In genomic region chr22:34975721-34976120, GRCh38 we compare ENCODE assay signal across 19 cellular contexts.
A peak's percentile ranks its signal among the peaks of the same experiment; 100 is the strongest.
DNase-seq lines count a peak whose midpoint lies in the region; ATAC-seq and TF ChIP-seq lines count a peak whose summit lies in the region.
"Had no signal": no experiment of that assay in that cellular context is flagged by ENCODE, and none has a peak within 500 bp of the region (broad histone marks: within the 10 kb centered on the region; RNA-seq: fewer than 3 reads in every experiment).

No MANE protein-coding gene starts in this region.

- DNase-seq in DND-41 (no peak), KBM-7 (peak; percentile 2), mesendoderm (peak; percentile 64)
- no peak for DNase-seq in stimulated activated naive CD8-positive, alpha-beta T cell treated with anti-CD3 and anti-CD28 coated beads, Interleukin-15, amount 100 ng/mL, for 72 hours
- DNase-seq: activated CD8-positive, alpha-beta T cell treated with anti-CD3 and anti-CD28 coated beads, Interleukin-2, amount 10 ng/mL, durations not matched to agents 7 days and 5 days; activated gamma-delta T cell; anterior cingulate cortex; DMS79 treated with DMSO at 0.1 percent for 48 hours; head of caudate nucleus; pancreas; stimulated activated naive CD4-positive, alpha-beta T cell had no signal

- no peaks in the 10 kb centered on the region for H3K36me3 ChIP-seq in DND-41 (ENCODE audit: insufficient read depth, low read length)
- H3K36me3 ChIP-seq in mesendoderm (ENCODE audit: control insufficient read depth, insufficient read depth, low read length), result no peaks in the 10 kb centered on the region
- H3K36me3 ChIP-seq: BLaER1, pancreas had no signal

- H4K20me1 ChIP-seq in DND-41 (ENCODE audit: insufficient read depth, low read length), result no peaks in the 10 kb centered on the region
- H4K20me1 ChIP-seq: BLaER1 had no signal

- H2BK5ac ChIP-seq in mesendoderm (ENCODE audit: low read length), result no peak overlapping the region

- H3K4me3 Mint-ChIP-seq in stimulated activated naive CD8-positive, alpha-beta T cell treated with anti-CD3 and anti-CD28 coated beads, Interleukin-15, amount 100 ng/mL, for 72 hours, result no peak overlapping the region
- H3K4me3 Mint-ChIP-seq: activated CD8-positive, alpha-beta T cell treated with anti-CD3 and anti-CD28 coated beads, Interleukin-2, amount 10 ng/mL, durations not matched to agents 7 days and 5 days had no signal

- H3K4me2 ChIP-seq in DND-41 (ENCODE audit: insufficient read depth, low read length), result no peak overlapping the region
- no peak overlapping the region for H3K4me2 ChIP-seq in mesendoderm (ENCODE audit: low read length)
- H3K4me2 ChIP-seq: BLaER1 had no signal

- H3K27ac ChIP-seq in DND-41 (ENCODE audit: low read length) (no peak overlapping the region), VCaP (no peak overlapping the region), mesendoderm (ENCODE audit: low read depth, low read length) (no peak overlapping the region)
- H3K27ac ChIP-seq: BLaER1, epithelial cell of prostate, pancreas, SK-N-MC had no signal

- peak; percentile 30 for TF ChIP-seq CTCF in DND-41 (IDR thresholded peaks at IDR 0.05; ENCODE audit: borderline replicate concordance, extremely low read depth, low read length, poor library complexity, severe bottlenecking)
- TF ChIP-seq CTCF in VCaP (conservative IDR thresholded peaks at IDR 0.05), result peak; percentile 52

- peaks cover 6 to 9% of the 10 kb centered on the region in 2 donors for H3K9me3 Mint-ChIP-seq in stimulated activated naive CD8-positive, alpha-beta T cell treated with anti-CD3 and anti-CD28 coated beads, Interleukin-15, amount 100 ng/mL, for 72 hours

- H3K27ac Mint-ChIP-seq in stimulated activated naive CD8-positive, alpha-beta T cell treated with anti-CD3 and anti-CD28 coated beads, Interleukin-15, amount 100 ng/mL, for 72 hours, result no peak overlapping the region
- H3K27ac Mint-ChIP-seq: activated CD8-positive, alpha-beta T cell treated with anti-CD3 and anti-CD28 coated beads, Interleukin-2, amount 10 ng/mL, durations not matched to agents 7 days and 5 days had no signal

- H3K27me3 Mint-ChIP-seq in stimulated activated naive CD8-positive, alpha-beta T cell treated with anti-CD3 and anti-CD28 coated beads, Interleukin-15, amount 100 ng/mL, for 72 hours, result no peaks in the 10 kb centered on the region

- H3K4me3 ChIP-seq in DND-41 (ENCODE audit: low read depth in 1 of 2, low read length in 2 of 2) (no peak overlapping the region), mesendoderm (ENCODE audit: low read length) (no peak overlapping the region)
- H3K4me3 ChIP-seq: BLaER1, GM12878, pancreas, SK-N-MC had no signal

- no peaks in the 10 kb centered on the region for H3K27me3 ChIP-seq in DND-41 (ENCODE audit: insufficient read depth, low read length, poor library complexity)
- no peaks in the 10 kb centered on the region for H3K27me3 ChIP-seq in mesendoderm (ENCODE audit: insufficient read depth, low read length, poor library complexity)
- H3K27me3 ChIP-seq: BLaER1, pancreas had no signal

- no peaks in the 10 kb centered on the region for H3K79me2 ChIP-seq in DND-41 (ENCODE audit: insufficient read depth, low read length)
- H3K79me2 ChIP-seq in mesendoderm (ENCODE audit: control insufficient read depth, insufficient read depth, low read length), result no peaks in the 10 kb centered on the region

- no peak overlapping the region for H2BK15ac ChIP-seq in mesendoderm (replicated peaks; ENCODE audit: low read depth)

- no CpG with 5 or more reads among the region's 1 CpG for whole genome bisulfite sequencing in mesendoderm (ENCODE audit: extremely low coverage, insufficient coverage, low lambda C conversion rate)

- H2AFZ ChIP-seq in DND-41 (ENCODE audit: low read depth, low read length), result no peak overlapping the region

- no peaks in the 10 kb centered on the region for H3K9me3 ChIP-seq in DND-41 (ENCODE audit: insufficient read depth, low read length, severe bottlenecking)
- H3K9me3 ChIP-seq: pancreas had no signal

- H3K23ac ChIP-seq in mesendoderm (ENCODE audit: low read length), result no peak overlapping the region

- H2AK5ac ChIP-seq in mesendoderm (ENCODE audit: low read length), result no peak overlapping the region

- no peak overlapping the region for H2BK120ac ChIP-seq in mesendoderm (ENCODE audit: low read depth, low read length)

- in situ Hi-C loops in KBM-7 (cut with MboI; ENCODE audit: low pct_unique_long_range_greater_than_20kb, low sequenced_read_pairs), result no loop called here

- peak overlapping the region; percentile 66 for H4K5ac ChIP-seq in mesendoderm (ENCODE audit: low read length)

- H3K4me1 ChIP-seq in DND-41 (ENCODE audit: insufficient read depth, low read length), result no peaks in the 10 kb centered on the region
- H3K4me1 ChIP-seq in mesendoderm (ENCODE audit: control insufficient read depth, low read depth, low read length), result peaks cover 9% of the 10 kb centered on the region
- H3K4me1 ChIP-seq: BLaER1, pancreas had no signal

- no peak overlapping the region for H3K18ac ChIP-seq in mesendoderm (ENCODE audit: low read length)

- H3K4me1 Mint-ChIP-seq in stimulated activated naive CD8-positive, alpha-beta T cell treated with anti-CD3 and anti-CD28 coated beads, Interleukin-15, amount 100 ng/mL, for 72 hours, result no peaks in the 10 kb centered on the region

- H4K8ac ChIP-seq in mesendoderm (ENCODE audit: low read depth, low read length), result no peak overlapping the region

- no peak for ATAC-seq in DND-41 (ENCODE audit: insufficient read depth, low read depth)
- ATAC-seq in HG02981 (IDR thresholded peaks at IDR 0.05; ENCODE audit: unreplicated experiment), result no peak
- no peak for ATAC-seq in HG02938 (IDR thresholded peaks at IDR 0.05; ENCODE audit: unreplicated experiment)
- no peak for ATAC-seq in GM21576 (IDR thresholded peaks at IDR 0.05; ENCODE audit: unreplicated experiment)
- no peak for ATAC-seq in stimulated activated naive CD8-positive, alpha-beta T cell treated with anti-CD3 and anti-CD28 coated beads, Interleukin-15, amount 100 ng/mL, for 72 hours
- ATAC-seq: activated CD8-positive, alpha-beta T cell treated with anti-CD3 and anti-CD28 coated beads, Interleukin-2, amount 10 ng/mL, durations not matched to agents 7 days and 5 days; GM12878; pancreas had no signal

- H3K56ac ChIP-seq in mesendoderm (ENCODE audit: low read length), result no peak overlapping the region

- H3K9ac ChIP-seq in DND-41 (ENCODE audit: low read depth, low read length) (no peak overlapping the region), mesendoderm (ENCODE audit: low read length) (no peak overlapping the region)
- H3K9ac ChIP-seq: BLaER1 had no signal

- no peak overlapping the region for H3K4ac ChIP-seq in mesendoderm (ENCODE audit: low read depth, low read length)

- no peaks in the 10 kb centered on the region for H3K79me1 ChIP-seq in mesendoderm (ENCODE audit: low read length)

Comparison
In these comparisons a context has a peak if more than half of its experiments do, and no peak if none do; other contexts are left out.
1. DNase-seq: peak in KBM-7 (single experiment) and mesendoderm (single experiment); none in DND-41 (single experiment) and stimulated activated naive CD8-positive, alpha-beta T cell treated with anti-CD3 and anti-CD28 coated beads, Interleukin-15, amount 100 ng/mL, for 72 hours (0 of 2).